ENCODE assay signal across 30 cellular contexts in genomic region chr15:74994236-74994635, GRCh38. TPM values are rescaled to one million over a fixed set of nuclear protein-coding genes. Genes with fewer than 3 reads are reported as not detected.
DNase-seq lines count a peak whose midpoint lies in the region; ATAC-seq and TF ChIP-seq lines count a peak whose summit lies in the region.
"Had no signal": no experiment of that assay in that cellular context is flagged by ENCODE, and none has a peak within 500 bp of the region (broad histone marks: within the 10 kb centered on the region; RNA-seq: fewer than 3 reads in every experiment).

No MANE protein-coding gene starts in this region.

- H3K27me3 ChIP-seq in heart left ventricle, result peaks cover 0 to 18% (median 3%) of the 10 kb centered on the region in 9 donors
- H3K27me3 ChIP-seq: Peyer's patch, right atrium auricular region had no signal

- POLR2A ChIA-PET in HEK293 (lab: Yijun Ruan, JAX), result interaction anchor here (1.0 to 3.0 kb wide), 4 partner anchors 29 to 213 kb away, joined by 3 to 22 read pairs (median 9); partner anchors contain the start of genes C15orf39, CSK, PPCDC and RPP25

- H3K36me3 Mint-ChIP-seq in Calu3 (ENCODE audit: insufficient read depth, unreplicated experiment), result peaks cover 8% of the 10 kb centered on the region
- H3K36me3 Mint-ChIP-seq: immature natural killer cell had no signal

- no peak overlapping the region for H3K4me3 Mint-ChIP-seq in Calu3 (ENCODE audit: low read depth, unreplicated experiment)

- 53 to 59% (median 57%) methylated on average over 2 of the region's 2 CpGs for WGBS in heart left ventricle, 4 donors

- TF ChIP-seq CTCF in HEK293 (tag by site-specific recombination; IDR thresholded peaks at IDR 0.05), result no peak
- no peak for TF ChIP-seq CTCF in Calu3 (IDR thresholded peaks at IDR 0.05; ENCODE audit: unreplicated experiment)
- no peak for TF ChIP-seq CTCF in heart left ventricle (IDR thresholded peaks at IDR 0.05)

- H3K9me3 ChIP-seq in HEK293 (ENCODE audit: control insufficient read depth, insufficient read depth, low read depth, low read length) (no peaks in the 10 kb centered on the region), heart left ventricle (no peaks in the 10 kb centered on the region)
- H3K9me3 ChIP-seq: neutrophil, Peyer's patch, right atrium auricular region, stomach had no signal

- no peak overlapping the region for H3K27ac ChIP-seq in HEK293 (ENCODE audit: extremely low read depth, low read depth, low read length)
- peak overlapping the region; percentile 24 for H3K27ac ChIP-seq in caudate nucleus (ENCODE audit: low read depth, low read length)
- H3K27ac ChIP-seq in heart left ventricle, result no peak overlapping the region
- H3K27ac ChIP-seq: coronary artery, neutrophil, Peyer's patch, right atrium auricular region, stomach had no signal

- H3K4me1 ChIP-seq in HEK293 (ENCODE audit: control insufficient read depth, insufficient read depth, low read length), result no peaks in the 10 kb centered on the region; the same call in 1 of the 2 replicates
- peaks cover 0 to 13% (median 8%) of the 10 kb centered on the region in 12 donors for H3K4me1 ChIP-seq in heart left ventricle

- no peak for TF ChIP-seq POLR2A in heart left ventricle (IDR thresholded peaks at IDR 0.05)

- H3K4me3 ChIP-seq in HEK293 (ENCODE audit: low read depth, low read length) (no peak overlapping the region), heart left ventricle (no peak overlapping the region)
- H3K4me3 ChIP-seq: smooth muscle cell had no signal

- peaks cover 86% of the 10 kb centered on the region for H3K27me3 Mint-ChIP-seq in Calu3 (ENCODE audit: unreplicated experiment)

- intact Hi-C loops in Calu3 (cut with micrococcal nuclease; ENCODE audit: unreplicated experiment), result no loop called here
- intact Hi-C loops in heart left ventricle (cut with DNase I), result no loop called here

- CTCF ChIA-PET in HEK293 (lab: Yijun Ruan, JAX) (interaction anchor here (0.6 kb wide), 1 partner anchor 225 kb away, joined by 3 read pairs; no protein-coding TSS in a partner anchor), Calu3 (lab: Charles Lee) (interaction anchor here (1.1 to 1.9 kb wide), 3 partner anchors 16 to 93 kb away, joined by 3 to 6 read pairs (median 4); no protein-coding TSS in a partner anchor)

- H3K27ac Mint-ChIP-seq in Calu3 (ENCODE audit: unreplicated experiment), result no peak overlapping the region
- H3K27ac Mint-ChIP-seq: activated T-cell treated with anti-CD3 and anti-CD28 coated beads, Interleukin-2, amount 50 U/mL, for 72 hours; CD14-positive monocyte; WTC11 had no signal

- ATAC-seq in heart left ventricle, result no peak
- ATAC-seq: activated T-cell treated with anti-CD3 and anti-CD28 coated beads, Interleukin-2, amount 50 U/mL, for 72 hours; effector memory CD8-positive, alpha-beta T cell; left lobe of liver had no signal

- H3K4me1 Mint-ChIP-seq in Calu3 (ENCODE audit: low read depth, unreplicated experiment), result peaks cover 18% of the 10 kb centered on the region

- BruUV-seq in Calu3 (replicated peaks; lab: Mats Ljungman, UMichigan), result no TSS peak

- H3K9me3 Mint-ChIP-seq in Calu3 (ENCODE audit: low read depth, unreplicated experiment), result peaks cover 3% of the 10 kb centered on the region
- H3K9me3 Mint-ChIP-seq: activated CD4-positive, alpha-beta T cell treated with anti-CD3 and anti-CD28 coated beads, Interleukin-2, amount 10 ng/mL, durations not matched to agents 7 days and 5 days; activated T-cell treated with anti-CD3 and anti-CD28 coated beads, Interleukin-2, amount 50 U/mL, for 72 hours; type B pancreatic cell; WTC11 had no signal

- DNase-seq in caudate nucleus (lab: John Stamatoyannopoulos, UW) (peak in 49 of 61 donors; percentile 7 to 72 (median 37)), midbrain (lab: John Stamatoyannopoulos, UW) (peak; percentile 49), putamen (ENCODE audit: low spot score) (peak; percentile 74), Calu3 (no peak), LoVo (ENCODE audit: low spot score) (no peak), heart left ventricle (no peak)
- DNase-seq: activated CD4-positive, alpha-beta T cell treated with anti-CD3 and anti-CD28 coated beads, Interleukin-2, amount 10 ng/mL, durations not matched to agents 7 days and 5 days; activated naive CD4-positive, alpha-beta T cell treated with Interleukin-2 at 50 U/mL for 16 hours; activated T-cell treated with anti-CD3 and anti-CD28 coated beads, Interleukin-2, amount 50 U/mL, for 72 hours; effector memory CD8-positive, alpha-beta T cell; immature natural killer cell; Karpas-422; mesenchymal stem cell; MV-4-11; NCI-H1694 treated with DMSO at 0.1 percent for 48 hours; NCI-H2171; NCI-H524; Peyer's patch; stimulated activated CD4-positive, alpha-beta T cell treated with anti-CD3 and anti-CD28 coated beads, Interleukin-2, amount 100 ng/mL, for 24 hours; stomach; T1000 had no signal

- H3K36me3 ChIP-seq in HEK293 (ENCODE audit: control insufficient read depth in 2 of 2, insufficient read depth in 1 of 2, low read length in 2 of 2) (no peaks in the 10 kb centered on the region), heart left ventricle (no peaks in the 10 kb centered on the region)
- H3K36me3 ChIP-seq: neutrophil, Peyer's patch, right atrium auricular region, stomach had no signal

TF ChIP-seq in HEK293, 187 proteins besides CTCF, POLR2A, EP300 and RAD21:
- TF ChIP-seq ZNF48 (tag by site-specific recombination; IDR thresholded peaks at IDR 0.05) (no peak), ZNF433 (tag by site-specific recombination; IDR thresholded peaks at IDR 0.05; ENCODE audit: low read depth) (no peak), EGR2 (tag by site-specific recombination; IDR thresholded peaks at IDR 0.05; ENCODE audit: low read depth) (peak; percentile 91), ZNF692 (tag by site-specific recombination; IDR thresholded peaks at IDR 0.05) (no peak), ZNF146 (tag by site-specific recombination; IDR thresholded peaks at IDR 0.05) (no peak), ZFHX2 (tag by site-specific recombination; conservative IDR thresholded peaks at IDR 0.05) (peak; percentile 93)

RNA-seq across cellular contexts. Expression of gene SCAMP5, which starts 1.1 kb away (rescaled TPM):
- 10.7 and 13.6 TPM in 2 replicates for total RNA-seq in Calu3 (2022)
- total RNA-seq in heart left ventricle, result 1 to 10 TPM; 1.7 to 7.1 (median 4.2) TPM
- 1 to 10 TPM in 1 of 2 donors, under 1 TPM in 1; 0.91 to 7.4 TPM for polyA plus RNA-seq in heart left ventricle
- polyA plus RNA-seq: immature natural killer cell had no signal

RNA-seq across cellular contexts. Expression of gene PPCDC, which starts 29.2 kb away (rescaled TPM):
- total RNA-seq in Calu3 (2022), result 23.4 and 24.4 TPM in 2 replicates
- 10 to 100 TPM in 2 of 9 donors, 1 to 10 TPM in 7; 3.6 to 13.0 (median 4.9) TPM for total RNA-seq in heart left ventricle
- polyA plus RNA-seq in heart left ventricle, result 1 to 10 TPM; 8.2 to 9.3 TPM

RNA-seq across cellular contexts. Expression of gene RPP25, which starts 37.7 kb away (rescaled TPM):
- total RNA-seq in Calu3 (2022), result 14.9 and 19.2 TPM in 2 replicates
- total RNA-seq in heart left ventricle, result 1 to 10 TPM; 1.1 to 5.8 (median 2.1) TPM
- 1 to 10 TPM; 1.6 to 4.0 TPM for polyA plus RNA-seq in heart left ventricle

RNA-seq across cellular contexts. Expression of gene COX5A, which starts 56.4 kb away (rescaled TPM):
- total RNA-seq in Calu3 (2022) (272 and 280 TPM in 2 replicates), heart left ventricle (1,000 to 10,000 TPM in 5 of 9 donors, 100 to 1,000 TPM in 4; 754 to 1,537 (median 1,120) TPM)
- 1,000 to 10,000 TPM; 1,480 to 2,918 TPM for polyA plus RNA-seq in heart left ventricle

Comparison
In these comparisons a context has a peak if more than half of its experiments do, and no peak if none do; other contexts are left out.
1. DNase-seq: peak in caudate nucleus (49 of 61), midbrain (single experiment) and putamen (single experiment); none in Calu3 (single experiment), LoVo (single experiment) and heart left ventricle (0 of 5).